ENCODE assay signal across 28 cellular contexts in genomic region chr2:43852196-43852730, GRCh38. TPM values are rescaled to one million over a fixed set of nuclear protein-coding genes. Genes with fewer than 3 reads are reported as not detected.
DNase-seq lines count a peak whose midpoint lies in the region; ATAC-seq, FAIRE-seq and TF ChIP-seq lines count a peak whose summit lies in the region.
"Had no signal": no experiment of that assay in that cellular context is flagged by ENCODE, and none has a peak within 500 bp of the region (broad histone marks: within the 10 kb centered on the region; RNA-seq: fewer than 3 reads in every experiment).

No MANE protein-coding gene starts in this region.

- H3K4me3 ChIP-seq in K562 (no peak overlapping the region), SJCRH30 (no peak overlapping the region)
- H3K4me3 ChIP-seq: GM23248 had no signal

- in situ Hi-C loops in K562 (cut with MboI) = no loop called here

- H3K27me3 ChIP-seq in K562 (ENCODE audit: control insufficient read depth in 2 of 2, insufficient read depth in 2 of 2, low read length in 2 of 2) (peaks cover 24 to 44% of the 10 kb centered on the region in 2 experiments), SJCRH30 (no peaks in the 10 kb centered on the region)

- no peaks in the 10 kb centered on the region for H3K79me2 ChIP-seq in K562 (ENCODE audit: control insufficient read depth, insufficient read depth, low read length)

- no peak overlapping the region for H3K4me2 ChIP-seq in K562 (ENCODE audit: insufficient read depth, low read length)

- no peak for TF ChIP-seq EP300 in K562 (IDR thresholded peaks at IDR 0.05; ENCODE audit: low read length)

- H3K4me1 ChIP-seq in K562 (replicated peaks in 1 of 2; ENCODE audit: control insufficient read depth in 2 of 2, insufficient read depth in 2 of 2, low read length in 2 of 2) (no peaks in the 10 kb centered on the region; a peak in 1 of 5 replicates), SJCRH30 (peaks cover 2% of the 10 kb centered on the region; the same call in 1 of the 2 replicates)
- H3K4me1 ChIP-seq: BE2C had no signal

- POLR2A ChIA-PET in K562 (lab: Yijun Ruan, JAX) = interaction anchor here (1.1 kb wide), 1 partner anchor 31 kb away, joined by 4 read pairs; no protein-coding TSS in a partner anchor

- no TSS peak for BruUV-seq in K562 (replicated peaks; lab: Mats Ljungman, UMichigan)

- H3K9me3 ChIP-seq in K562 (replicated peaks; ENCODE audit: control insufficient read depth, insufficient read depth, low read depth, low read length) (no peaks in the 10 kb centered on the region), SJCRH30 (replicated peaks) (0 out of 2 replicates have a peak, but pooled peaks cover 3% of the 10 kb centered on the region)
- H3K9me3 ChIP-seq: BE2C had no signal

- H3K4me3 Mint-ChIP-seq in stimulated activated naive CD8-positive, alpha-beta T cell treated with anti-CD3 and anti-CD28 coated beads, Interleukin-15, amount 100 ng/mL, for 72 hours = no peak overlapping the region
- H3K4me3 Mint-ChIP-seq: CD14-positive monocyte; CD8-positive, alpha-beta memory T cell; H9; HFFc6 had no signal

- no peak for TF ChIP-seq POLR2A in K562 (conservative IDR thresholded peaks at IDR 0.05)

- no peak for TF ChIP-seq CTCF in K562 (IDR thresholded peaks at IDR 0.05 in 2 of 3, conservative IDR thresholded peaks at IDR 0.05 in 1 of 3; ENCODE audit: insufficient read depth in 2 of 3, low read depth in 1 of 3, low read length in 3 of 3)

- H3K9me1 ChIP-seq in K562 (ENCODE audit: control insufficient read depth, insufficient read depth, low read length) = no peaks in the 10 kb centered on the region

- no peak for DNase-seq in stimulated activated naive CD8-positive, alpha-beta T cell treated with anti-CD3 and anti-CD28 coated beads, Interleukin-15, amount 100 ng/mL, for 72 hours
- DNase-seq in stimulated activated naive CD8-positive, alpha-beta T cell treated with anti-CD3 and anti-CD28 coated beads, Interleukin-15, Interleukin-2, amounts not matched to agents 100 U/mL and 50 U/mL, for 24 hours = no peak
- DNase-seq in K562 (ENCODE audit: extremely low read depth in 1 of 4, low spot score in 3 of 4) = peak in 3 of 4 experiments; percentile 1 to 5 (median 4)
- no peak for DNase-seq in sciatic nerve (ENCODE audit: low spot score)
- DNase-seq in T-helper 9 cell = no peak
- DNase-seq in SJCRH30 = no peak
- DNase-seq: BE2C; CD8-positive, alpha-beta memory T cell; DMS 273 treated with DMSO at 0.1 percent for 48 hours; DMS79 treated with DMSO at 0.1 percent for 48 hours; GF-D8; GM23248; H9; HFFc6; KG1; MM.1S; NCI-H2029 treated with DMSO at 0.1 percent for 48 hours; NCI-H2227 treated with DMSO at 0.1 percent for 48 hours; NCI-H526 treated with DMSO at 0.1 percent for 48 hours; Right ventricle myocardium superior; RPMI8226; SW 1271 had no signal

- H3K9me3 Mint-ChIP-seq in stimulated activated naive CD8-positive, alpha-beta T cell treated with anti-CD3 and anti-CD28 coated beads, Interleukin-15, amount 100 ng/mL, for 72 hours = no peaks in the 10 kb centered on the region
- H3K9me3 Mint-ChIP-seq: CD14-positive monocyte; CD8-positive, alpha-beta memory T cell; H9; HFFc6 had no signal

- H4K20me1 ChIP-seq in K562 (replicated peaks; ENCODE audit: control insufficient read depth, insufficient read depth, low read length) = peaks cover 4% of the 10 kb centered on the region; the same call in 1 of the 2 replicates

- no peak overlapping the region for H2AFZ ChIP-seq in K562 (ENCODE audit: low read depth, low read length)
- H2AFZ ChIP-seq: GM23248 had no signal

- H3K27ac Mint-ChIP-seq in stimulated activated naive CD8-positive, alpha-beta T cell treated with anti-CD3 and anti-CD28 coated beads, Interleukin-15, amount 100 ng/mL, for 72 hours = no peak overlapping the region
- H3K27ac Mint-ChIP-seq: CD14-positive monocyte; CD8-positive, alpha-beta memory T cell; HFFc6 had no signal

- ATAC-seq in stimulated activated naive CD8-positive, alpha-beta T cell treated with anti-CD3 and anti-CD28 coated beads, Interleukin-15, amount 100 ng/mL, for 72 hours = peak; percentile 23
- ATAC-seq in stimulated activated naive CD8-positive, alpha-beta T cell treated with anti-CD3 and anti-CD28 coated beads, Interleukin-15, Interleukin-2, amounts not matched to agents 100 U/mL and 50 U/mL, for 24 hours = no peak
- ATAC-seq in K562 (peak; percentile 19; the same call in 1 of the 3 replicates), sciatic nerve (peak; percentile 41), HG03280 (IDR thresholded peaks at IDR 0.05; ENCODE audit: unreplicated experiment) (no peak)

- TF ChIP-seq RAD21 in K562 (CRISPR knock-in tag; conservative IDR thresholded peaks at IDR 0.05 in 1 of 2, IDR thresholded peaks at IDR 0.05 in 1 of 2) = no peak

- intact Hi-C loops in K562 (cut with micrococcal nuclease) = no loop called here
- intact Hi-C loops in sciatic nerve (cut with DNase I) = no loop called here

- no peak overlapping the region; a peak in 1 of 4 replicates for H3K9ac ChIP-seq in K562 (ENCODE audit: insufficient read depth in 1 of 2, low read depth in 2 of 2, low read length in 2 of 2)
- H3K9ac ChIP-seq: GM23248 had no signal

- WGBS in K562 (ENCODE audit: insufficient coverage, low coverage, missing lambda C conversion rate) = 11% methylated on average over 18 of the region's 21 CpGs

- no peaks in the 10 kb centered on the region for H3K4me1 Mint-ChIP-seq in stimulated activated naive CD8-positive, alpha-beta T cell treated with anti-CD3 and anti-CD28 coated beads, Interleukin-15, amount 100 ng/mL, for 72 hours
- H3K4me1 Mint-ChIP-seq: CD14-positive monocyte; CD8-positive, alpha-beta memory T cell; H9 had no signal

- H3K27me3 Mint-ChIP-seq in stimulated activated naive CD8-positive, alpha-beta T cell treated with anti-CD3 and anti-CD28 coated beads, Interleukin-15, amount 100 ng/mL, for 72 hours = peaks cover 45% of the 10 kb centered on the region

- H3K36me3 ChIP-seq in K562 (ENCODE audit: control insufficient read depth, insufficient read depth, low read length) = no peaks in the 10 kb centered on the region
- H3K36me3 ChIP-seq in SJCRH30 = no peaks in the 10 kb centered on the region
- H3K36me3 ChIP-seq: BE2C had no signal

- CTCF ChIA-PET in K562 (lab: Yijun Ruan, JAX; ENCODE audit: low intra/inter-chr PET ratio) = no interaction called here

- FAIRE-seq in K562 (lab: Jason Lieb, UNC) = no peak
- FAIRE-seq: GM12892 had no signal

- H3K27ac ChIP-seq in K562 (ENCODE audit: extremely low read depth, low read depth, low read length) (no peak overlapping the region), SJCRH30 (no peak overlapping the region)
- H3K27ac ChIP-seq: GM23248 had no signal

TF ChIP-seq in K562, 482 proteins besides CTCF, POLR2A, EP300 and RAD21 (continues in another document):
- no peak for TF ChIP-seq HNRNPK (IDR thresholded peaks at IDR 0.05; ENCODE audit: low read depth, low read length, poor library complexity, severe bottlenecking)
- no peak for TF ChIP-seq GTF2E2 (tag; IDR thresholded peaks at IDR 0.05)
- TF ChIP-seq ZNF764 (CRISPR knock-in tag; IDR thresholded peaks at IDR 0.05; ENCODE audit: low read depth) = no peak

RNA-seq across cellular contexts. Expression of gene ABCG8, which starts 13.5 kb away (rescaled TPM):
- not detected in 2 replicates for total RNA-seq in K562 (2011; cell fraction: chromatin; rRNA removed; ENCODE audit: low replicate concordance)
- not detected in 2 replicates for total RNA-seq in K562 (2011; cell fraction: nucleolus; rRNA removed)
- not detected in 2 replicates for total RNA-seq in K562 (2011; cell fraction: nucleoplasm; rRNA removed)
- total RNA-seq in K562 (2014; rRNA removed) (not detected in 2 replicates), K562 (2014; rRNA removed; fragmentation: Illumina TruSeq; extraction: Trizol) (not detected in 2 replicates), K562 (2015; rRNA removed; fragmentation: Illumina TruSeq; extraction: Trizol) (not detected in 2 replicates), K562 (2021) (not detected in 2 replicates), sciatic nerve (not detected)
- polyA plus RNA-seq in K562 (2011; rRNA removed) (not detected in 2 replicates), K562 (2014; fragmentation: Illumina TruSeq; extraction: Trizol) (not detected in 2 replicates), K562 (2014; fragmentation: Nextera tagmentation; extraction: Ambion mirVana) (not detected), K562 (2014; rRNA removed) (not detected in 2 replicates)
- not detected in 2 replicates for polyA plus RNA-seq in K562 (2011; cell fraction: cytosol; rRNA removed)
- polyA plus RNA-seq in K562 (2011; cell fraction: nucleus; rRNA removed) = not detected in 2 replicates
- 0.01 TPM in 1 of 2 replicates, not detected in the other for polyA plus RNA-seq in K562 (2012)
- polyA minus RNA-seq in K562 (2011; rRNA and poly(A)+ RNA removed) = not detected in 2 replicates
- not detected in 2 replicates for polyA minus RNA-seq in K562 (2011; cell fraction: cytosol; rRNA and poly(A)+ RNA removed)
- not detected in 2 replicates for polyA minus RNA-seq in K562 (2011; cell fraction: nucleus; rRNA and poly(A)+ RNA removed)
- total RNA-seq in SJCRH30 (2014; rRNA removed; shearing (Covaris generic)) = 0.04 TPM in 1 of 2 replicates, not detected in the other
- total RNA-seq: A673; CD8-positive, alpha-beta memory T cell; GM23248; H9; HFFc6; NCI-H460; SK-MEL-5 had no signal
- polyA plus RNA-seq: CD14-positive monocyte; CD8-positive, alpha-beta memory T cell had no signal

RNA-seq across cellular contexts. Expression of gene ABCG5, which starts 13.6 kb away (rescaled TPM):
- total RNA-seq in K562 (2011; cell fraction: chromatin; rRNA removed; ENCODE audit: low replicate concordance) = not detected in 2 replicates
- not detected in 2 replicates for total RNA-seq in K562 (2011; cell fraction: nucleolus; rRNA removed)
- total RNA-seq in K562 (2011; cell fraction: nucleoplasm; rRNA removed) = not detected in 2 replicates
- not detected in 2 replicates for total RNA-seq in K562 (2014; rRNA removed)
- total RNA-seq in K562 (2014; rRNA removed; fragmentation: Illumina TruSeq; extraction: Trizol) = not detected in 2 replicates
- total RNA-seq in K562 (2015; rRNA removed; fragmentation: Illumina TruSeq; extraction: Trizol) = not detected in 2 replicates
- total RNA-seq in K562 (2021) = not detected in 2 replicates
- polyA plus RNA-seq in K562 (2011; rRNA removed) = not detected in 2 replicates
- polyA plus RNA-seq in K562 (2011; cell fraction: cytosol; rRNA removed) = not detected in 2 replicates
- not detected in 2 replicates for polyA plus RNA-seq in K562 (2011; cell fraction: nucleus; rRNA removed)
- 0.03 and 0.05 TPM in 2 replicates for polyA plus RNA-seq in K562 (2012)
- polyA plus RNA-seq in K562 (2014; fragmentation: Illumina TruSeq; extraction: Trizol) = not detected in 2 replicates
- under 1 TPM; 0.01 TPM for polyA plus RNA-seq in K562 (2014; fragmentation: Nextera tagmentation; extraction: Ambion mirVana)
- not detected in 2 replicates for polyA plus RNA-seq in K562 (2014; rRNA removed)
- not detected in 2 replicates for polyA minus RNA-seq in K562 (2011; rRNA and poly(A)+ RNA removed)
- not detected in 2 replicates for polyA minus RNA-seq in K562 (2011; cell fraction: cytosol; rRNA and poly(A)+ RNA removed)
- polyA minus RNA-seq in K562 (2011; cell fraction: nucleus; rRNA and poly(A)+ RNA removed) = not detected in 2 replicates
- not detected for total RNA-seq in sciatic nerve
- not detected in 2 replicates for total RNA-seq in SJCRH30 (2014; rRNA removed; shearing (Covaris generic))
- total RNA-seq: A673; CD8-positive, alpha-beta memory T cell; GM23248; H9; HFFc6; NCI-H460; Right ventricle myocardium superior had no signal
- polyA plus RNA-seq: CD14-positive monocyte; CD8-positive, alpha-beta memory T cell; GM23248 had no signal

Comparison
In these comparisons a context has a peak if more than half of its experiments do, and no peak if none do; other contexts are left out.
1. ATAC-seq: peak in stimulated activated naive CD8-positive, alpha-beta T cell treated with anti-CD3 and anti-CD28 coated beads, Interleukin-15, amount 100 ng/mL, for 72 hours (single experiment), K562 (single experiment) and sciatic nerve (single experiment); none in stimulated activated naive CD8-positive, alpha-beta T cell treated with anti-CD3 and anti-CD28 coated beads, Interleukin-15, Interleukin-2, amounts not matched to agents 100 U/mL and 50 U/mL, for 24 hours (single experiment) and HG03280 (single experiment).
2. DNase-seq: peak in K562 (3 of 4); none in stimulated activated naive CD8-positive, alpha-beta T cell treated with anti-CD3 and anti-CD28 coated beads, Interleukin-15, amount 100 ng/mL, for 72 hours (0 of 2), stimulated activated naive CD8-positive, alpha-beta T cell treated with anti-CD3 and anti-CD28 coated beads, Interleukin-15, Interleukin-2, amounts not matched to agents 100 U/mL and 50 U/mL, for 24 hours (single experiment), sciatic nerve (single experiment), T-helper 9 cell (single experiment) and SJCRH30 (0 of 2).